In the genomic region with DNA sequence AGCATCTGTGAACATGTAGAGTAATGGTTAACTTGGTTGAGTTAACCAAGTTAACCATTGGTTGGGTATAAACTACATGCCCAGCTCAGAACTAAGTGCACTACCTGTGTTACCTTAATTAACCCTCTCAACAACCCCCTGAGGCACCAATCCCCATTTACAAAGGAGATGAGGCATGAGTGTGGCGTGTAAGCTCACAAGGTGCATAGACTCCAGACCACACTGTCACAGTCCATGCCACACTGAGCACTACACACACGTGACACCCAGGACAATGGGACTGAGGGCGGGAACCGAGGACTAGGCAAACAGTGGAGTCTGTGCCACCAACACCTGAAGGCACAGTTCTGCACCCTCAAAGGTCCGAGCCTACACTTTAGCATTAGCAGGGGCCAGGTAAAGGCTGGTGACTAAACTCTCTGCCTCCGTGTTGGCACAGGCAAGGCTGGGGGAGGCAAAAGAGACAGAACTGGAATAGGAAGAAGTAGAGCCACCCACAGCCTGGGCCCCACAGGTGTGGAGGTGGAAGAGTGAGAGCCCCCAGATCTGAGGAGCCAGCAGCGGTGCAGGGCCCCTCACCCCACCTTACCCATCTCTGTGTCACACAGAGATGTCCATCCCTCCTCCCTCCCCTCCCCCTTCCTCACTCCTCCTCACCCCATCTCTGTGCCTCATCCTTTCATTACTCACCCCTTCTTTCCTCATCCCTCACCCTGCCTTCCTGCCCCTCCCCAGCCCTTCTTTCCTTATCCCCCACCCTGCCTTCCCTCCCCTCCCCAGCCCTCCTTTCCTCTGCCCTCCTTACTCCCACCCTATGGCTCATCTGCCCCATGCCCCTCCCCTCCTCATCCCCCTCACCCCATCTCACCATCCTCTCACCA, we compare ENCODE assay signal across 10 cellular contexts. TPM values are rescaled to one million over a fixed set of nuclear protein-coding genes. Genes with fewer than 3 reads are reported as not detected.
DNase-seq lines count a peak whose midpoint lies in the region; ATAC-seq and TF ChIP-seq lines count a peak whose summit lies in the region.
"Had no signal": no experiment of that assay in that cellular context is flagged by ENCODE, and none has a peak within 500 bp of the region (broad histone marks: within the 10 kb centered on the region; RNA-seq: fewer than 3 reads in every experiment).

No MANE protein-coding gene starts in this region.

- no peak overlapping the region for H3K27ac ChIP-seq in coronary artery
- H3K27ac ChIP-seq: SJCRH30 had no signal

- peak; percentile 20 for DNase-seq in activated CD4-positive, alpha-beta T cell treated with anti-CD3 and anti-CD28 coated beads for 48 hours
- DNase-seq in activated CD4-positive, alpha-beta T cell treated with anti-CD3 and anti-CD28 coated beads, Interleukin-2, amount 50 U/mL, for 1 hour, result no peak
- DNase-seq in NCI-H2029 (lab: John Stamatoyannopoulos, UW) (peak; percentile 63), coronary artery (ENCODE audit: low spot score) (peak; percentile 71), renal cortical epithelial cell (ENCODE audit: low read depth) (peak; percentile 56), HPDE6-E6E7 (ENCODE audit: extremely low spot score) (no peak), LoVo (ENCODE audit: low spot score) (no peak)

- no peak overlapping the region for H3K4me3 ChIP-seq in coronary artery

- no peak for TF ChIP-seq CTCF in coronary artery (IDR thresholded peaks at IDR 0.05)

- ATAC-seq in GM21526 (IDR thresholded peaks at IDR 0.05; ENCODE audit: low FRiP score, unreplicated experiment), result no peak

RNA-seq across cellular contexts. Expression of a gene that starts 2.1 kb away (rescaled TPM):
- total RNA-seq in renal cortical epithelial cell, result 8.7 and 13.4 TPM in 2 replicates

RNA-seq across cellular contexts. Expression of a gene that starts 29.3 kb away (rescaled TPM):
- total RNA-seq in renal cortical epithelial cell, result under 0.01 TPM in 1 of 2 replicates, not detected in the other
- total RNA-seq: dermis microvascular lymphatic vessel endothelial cell, SJCRH30 had no signal

Comparison
In these comparisons a context has a peak if more than half of its experiments do, and no peak if none do; other contexts are left out.
1. DNase-seq: peak in activated CD4-positive, alpha-beta T cell treated with anti-CD3 and anti-CD28 coated beads for 48 hours (single experiment), NCI-H2029 (single experiment), coronary artery (single experiment) and renal cortical epithelial cell (single experiment); none in activated CD4-positive, alpha-beta T cell treated with anti-CD3 and anti-CD28 coated beads, Interleukin-2, amount 50 U/mL, for 1 hour (single experiment), HPDE6-E6E7 (single experiment) and LoVo (single experiment).